Comparison of ENCODE assay signal across 1 cellular context in the genomic region with DNA sequence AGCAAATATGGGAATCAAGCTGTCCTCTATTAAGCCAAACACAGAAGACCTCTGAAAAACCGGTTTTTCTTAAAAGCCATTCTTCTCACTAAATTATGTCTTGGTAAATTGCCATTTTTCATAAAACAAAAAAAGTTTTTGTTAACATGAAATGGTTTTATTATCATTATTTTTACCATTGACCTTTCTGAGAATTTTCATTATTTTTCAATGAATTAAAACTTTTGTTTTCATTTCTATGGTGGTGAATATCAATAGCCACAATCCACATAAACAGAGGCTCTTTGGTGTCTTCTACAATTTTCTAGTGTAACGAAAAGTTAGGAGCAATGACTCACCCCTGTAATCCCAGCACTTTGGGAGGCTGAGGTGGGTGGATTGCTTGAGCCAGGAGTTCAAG.
TF ChIP-seq lines count a peak whose summit lies in the region.

No MANE protein-coding gene starts in this region.

TF ChIP-seq in GM23338, 12 proteins besides CTCF, POLR2A, EP300 and RAD21 (continued from another document):
- TF ChIP-seq NANOG (IDR thresholded peaks at IDR 0.05; ENCODE audit: borderline replicate concordance) (no peak), ETS1 (IDR thresholded peaks at IDR 0.05) (no peak), EZH2 (IDR thresholded peaks at IDR 0.05; ENCODE audit: low read depth, unreplicated experiment) (no peak)
- TF ChIP-seq, protein P1, sequence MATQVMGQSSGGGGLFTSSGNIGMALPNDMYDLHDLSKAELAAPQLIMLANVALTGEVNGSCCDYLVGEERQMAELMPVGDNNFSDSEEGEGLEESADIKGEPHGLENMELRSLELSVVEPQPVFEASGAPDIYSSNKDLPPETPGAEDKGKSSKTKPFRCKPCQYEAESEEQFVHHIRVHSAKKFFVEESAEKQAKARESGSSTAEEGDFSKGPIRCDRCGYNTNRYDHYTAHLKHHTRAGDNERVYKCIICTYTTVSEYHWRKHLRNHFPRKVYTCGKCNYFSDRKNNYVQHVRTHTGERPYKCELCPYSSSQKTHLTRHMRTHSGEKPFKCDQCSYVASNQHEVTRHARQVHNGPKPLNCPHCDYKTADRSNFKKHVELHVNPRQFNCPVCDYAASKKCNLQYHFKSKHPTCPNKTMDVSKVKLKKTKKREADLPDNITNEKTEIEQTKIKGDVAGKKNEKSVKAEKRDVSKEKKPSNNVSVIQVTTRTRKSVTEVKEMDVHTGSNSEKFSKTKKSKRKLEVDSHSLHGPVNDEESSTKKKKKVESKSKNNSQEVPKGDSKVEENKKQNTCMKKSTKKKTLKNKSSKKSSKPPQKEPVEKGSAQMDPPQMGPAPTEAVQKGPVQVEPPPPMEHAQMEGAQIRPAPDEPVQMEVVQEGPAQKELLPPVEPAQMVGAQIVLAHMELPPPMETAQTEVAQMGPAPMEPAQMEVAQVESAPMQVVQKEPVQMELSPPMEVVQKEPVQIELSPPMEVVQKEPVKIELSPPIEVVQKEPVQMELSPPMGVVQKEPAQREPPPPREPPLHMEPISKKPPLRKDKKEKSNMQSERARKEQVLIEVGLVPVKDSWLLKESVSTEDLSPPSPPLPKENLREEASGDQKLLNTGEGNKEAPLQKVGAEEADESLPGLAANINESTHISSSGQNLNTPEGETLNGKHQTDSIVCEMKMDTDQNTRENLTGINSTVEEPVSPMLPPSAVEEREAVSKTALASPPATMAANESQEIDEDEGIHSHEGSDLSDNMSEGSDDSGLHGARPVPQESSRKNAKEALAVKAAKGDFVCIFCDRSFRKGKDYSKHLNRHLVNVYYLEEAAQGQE (IDR thresholded peaks at IDR 0.05; ENCODE audit: unreplicated experiment), result no peak
- TF ChIP-seq, protein P2, sequence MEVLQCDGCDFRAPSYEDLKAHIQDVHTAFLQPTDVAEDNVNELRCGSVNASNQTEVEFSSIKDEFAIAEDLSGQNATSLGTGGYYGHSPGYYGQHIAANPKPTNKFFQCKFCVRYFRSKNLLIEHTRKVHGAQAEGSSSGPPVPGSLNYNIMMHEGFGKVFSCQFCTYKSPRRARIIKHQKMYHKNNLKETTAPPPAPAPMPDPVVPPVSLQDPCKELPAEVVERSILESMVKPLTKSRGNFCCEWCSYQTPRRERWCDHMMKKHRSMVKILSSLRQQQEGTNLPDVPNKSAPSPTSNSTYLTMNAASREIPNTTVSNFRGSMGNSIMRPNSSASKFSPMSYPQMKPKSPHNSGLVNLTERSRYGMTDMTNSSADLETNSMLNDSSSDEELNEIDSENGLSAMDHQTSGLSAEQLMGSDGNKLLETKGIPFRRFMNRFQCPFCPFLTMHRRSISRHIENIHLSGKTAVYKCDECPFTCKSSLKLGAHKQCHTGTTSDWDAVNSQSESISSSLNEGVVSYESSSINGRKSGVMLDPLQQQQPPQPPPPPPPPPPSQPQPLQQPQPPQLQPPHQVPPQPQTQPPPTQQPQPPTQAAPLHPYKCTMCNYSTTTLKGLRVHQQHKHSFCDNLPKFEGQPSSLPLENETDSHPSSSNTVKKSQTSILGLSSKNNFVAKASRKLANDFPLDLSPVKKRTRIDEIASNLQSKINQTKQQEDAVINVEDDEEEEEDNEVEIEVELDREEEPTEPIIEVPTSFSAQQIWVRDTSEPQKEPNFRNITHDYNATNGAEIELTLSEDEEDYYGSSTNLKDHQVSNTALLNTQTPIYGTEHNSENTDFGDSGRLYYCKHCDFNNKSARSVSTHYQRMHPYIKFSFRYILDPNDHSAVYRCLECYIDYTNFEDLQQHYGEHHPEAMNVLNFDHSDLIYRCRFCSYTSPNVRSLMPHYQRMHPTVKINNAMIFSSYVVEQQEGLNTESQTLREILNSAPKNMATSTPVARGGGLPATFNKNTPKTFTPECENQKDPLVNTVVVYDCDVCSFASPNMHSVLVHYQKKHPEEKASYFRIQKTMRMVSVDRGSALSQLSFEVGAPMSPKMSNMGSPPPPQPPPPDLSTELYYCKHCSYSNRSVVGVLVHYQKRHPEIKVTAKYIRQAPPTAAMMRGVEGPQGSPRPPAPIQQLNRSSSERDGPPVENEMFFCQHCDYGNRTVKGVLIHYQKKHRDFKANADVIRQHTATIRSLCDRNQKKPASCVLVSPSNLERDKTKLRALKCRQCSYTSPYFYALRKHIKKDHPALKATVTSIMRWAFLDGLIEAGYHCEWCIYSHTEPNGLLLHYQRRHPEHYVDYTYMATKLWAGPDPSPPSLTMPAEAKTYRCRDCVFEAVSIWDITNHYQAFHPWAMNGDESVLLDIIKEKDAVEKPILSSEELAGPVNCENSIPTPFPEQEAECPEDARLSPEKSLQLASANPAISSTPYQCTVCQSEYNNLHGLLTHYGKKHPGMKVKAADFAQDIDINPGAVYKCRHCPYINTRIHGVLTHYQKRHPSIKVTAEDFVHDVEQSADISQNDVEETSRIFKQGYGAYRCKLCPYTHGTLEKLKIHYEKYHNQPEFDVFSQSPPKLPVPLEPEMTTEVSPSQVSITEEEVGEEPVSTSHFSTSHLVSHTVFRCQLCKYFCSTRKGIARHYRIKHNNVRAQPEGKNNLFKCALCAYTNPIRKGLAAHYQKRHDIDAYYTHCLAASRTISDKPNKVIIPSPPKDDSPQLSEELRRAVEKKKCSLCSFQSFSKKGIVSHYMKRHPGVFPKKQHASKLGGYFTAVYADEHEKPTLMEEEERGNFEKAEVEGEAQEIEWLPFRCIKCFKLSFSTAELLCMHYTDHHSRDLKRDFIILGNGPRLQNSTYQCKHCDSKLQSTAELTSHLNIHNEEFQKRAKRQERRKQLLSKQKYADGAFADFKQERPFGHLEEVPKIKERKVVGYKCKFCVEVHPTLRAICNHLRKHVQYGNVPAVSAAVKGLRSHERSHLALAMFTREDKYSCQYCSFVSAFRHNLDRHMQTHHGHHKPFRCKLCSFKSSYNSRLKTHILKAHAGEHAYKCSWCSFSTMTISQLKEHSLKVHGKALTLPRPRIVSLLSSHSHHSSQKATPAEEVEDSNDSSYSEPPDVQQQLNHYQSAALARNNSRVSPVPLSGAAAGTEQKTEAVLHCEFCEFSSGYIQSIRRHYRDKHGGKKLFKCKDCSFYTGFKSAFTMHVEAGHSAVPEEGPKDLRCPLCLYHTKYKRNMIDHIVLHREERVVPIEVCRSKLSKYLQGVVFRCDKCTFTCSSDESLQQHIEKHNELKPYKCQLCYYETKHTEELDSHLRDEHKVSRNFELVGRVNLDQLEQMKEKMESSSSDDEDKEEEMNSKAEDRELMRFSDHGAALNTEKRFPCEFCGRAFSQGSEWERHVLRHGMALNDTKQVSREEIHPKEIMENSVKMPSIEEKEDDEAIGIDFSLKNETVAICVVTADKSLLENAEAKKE (CRISPR knock-in tag; IDR thresholded peaks at IDR 0.05), result no peak
